Comparison of ENCODE assay signal across 2 cellular contexts in the genomic region with DNA sequence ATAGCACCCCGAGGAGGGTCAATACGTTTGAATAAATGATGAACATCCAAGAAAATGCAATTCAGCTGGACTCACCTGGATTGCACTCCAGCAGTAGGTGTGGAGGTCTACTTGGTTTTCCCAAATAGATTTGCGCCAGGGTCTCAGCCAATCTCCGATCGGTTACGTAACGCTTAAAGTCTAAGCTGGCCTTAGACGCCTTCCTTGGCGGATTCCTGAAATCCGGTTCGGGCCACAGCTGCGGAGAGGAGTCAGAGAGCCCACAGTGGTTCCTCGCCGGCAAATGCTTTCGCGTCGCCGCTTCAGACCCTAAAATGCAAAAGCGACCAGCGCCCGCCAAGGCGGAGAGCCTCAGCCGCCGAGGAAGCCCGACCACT.
TF ChIP-seq lines count a peak whose summit lies in the region.

No MANE protein-coding gene starts in this region.

TF ChIP-seq in K562, 482 proteins besides CTCF, POLR2A, EP300 and RAD21 (continues in another document):
- TF ChIP-seq, protein P1, sequence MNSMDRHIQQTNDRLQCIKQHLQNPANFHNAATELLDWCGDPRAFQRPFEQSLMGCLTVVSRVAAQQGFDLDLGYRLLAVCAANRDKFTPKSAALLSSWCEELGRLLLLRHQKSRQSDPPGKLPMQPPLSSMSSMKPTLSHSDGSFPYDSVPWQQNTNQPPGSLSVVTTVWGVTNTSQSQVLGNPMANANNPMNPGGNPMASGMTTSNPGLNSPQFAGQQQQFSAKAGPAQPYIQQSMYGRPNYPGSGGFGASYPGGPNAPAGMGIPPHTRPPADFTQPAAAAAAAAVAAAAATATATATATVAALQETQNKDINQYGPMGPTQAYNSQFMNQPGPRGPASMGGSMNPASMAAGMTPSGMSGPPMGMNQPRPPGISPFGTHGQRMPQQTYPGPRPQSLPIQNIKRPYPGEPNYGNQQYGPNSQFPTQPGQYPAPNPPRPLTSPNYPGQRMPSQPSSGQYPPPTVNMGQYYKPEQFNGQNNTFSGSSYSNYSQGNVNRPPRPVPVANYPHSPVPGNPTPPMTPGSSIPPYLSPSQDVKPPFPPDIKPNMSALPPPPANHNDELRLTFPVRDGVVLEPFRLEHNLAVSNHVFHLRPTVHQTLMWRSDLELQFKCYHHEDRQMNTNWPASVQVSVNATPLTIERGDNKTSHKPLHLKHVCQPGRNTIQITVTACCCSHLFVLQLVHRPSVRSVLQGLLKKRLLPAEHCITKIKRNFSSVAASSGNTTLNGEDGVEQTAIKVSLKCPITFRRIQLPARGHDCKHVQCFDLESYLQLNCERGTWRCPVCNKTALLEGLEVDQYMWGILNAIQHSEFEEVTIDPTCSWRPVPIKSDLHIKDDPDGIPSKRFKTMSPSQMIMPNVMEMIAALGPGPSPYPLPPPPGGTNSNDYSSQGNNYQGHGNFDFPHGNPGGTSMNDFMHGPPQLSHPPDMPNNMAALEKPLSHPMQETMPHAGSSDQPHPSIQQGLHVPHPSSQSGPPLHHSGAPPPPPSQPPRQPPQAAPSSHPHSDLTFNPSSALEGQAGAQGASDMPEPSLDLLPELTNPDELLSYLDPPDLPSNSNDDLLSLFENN (IDR thresholded peaks at IDR 0.05; ENCODE audit: low read depth in 2 of 2, low read length in 2 of 2), result no peak
- TF ChIP-seq, protein P2, sequence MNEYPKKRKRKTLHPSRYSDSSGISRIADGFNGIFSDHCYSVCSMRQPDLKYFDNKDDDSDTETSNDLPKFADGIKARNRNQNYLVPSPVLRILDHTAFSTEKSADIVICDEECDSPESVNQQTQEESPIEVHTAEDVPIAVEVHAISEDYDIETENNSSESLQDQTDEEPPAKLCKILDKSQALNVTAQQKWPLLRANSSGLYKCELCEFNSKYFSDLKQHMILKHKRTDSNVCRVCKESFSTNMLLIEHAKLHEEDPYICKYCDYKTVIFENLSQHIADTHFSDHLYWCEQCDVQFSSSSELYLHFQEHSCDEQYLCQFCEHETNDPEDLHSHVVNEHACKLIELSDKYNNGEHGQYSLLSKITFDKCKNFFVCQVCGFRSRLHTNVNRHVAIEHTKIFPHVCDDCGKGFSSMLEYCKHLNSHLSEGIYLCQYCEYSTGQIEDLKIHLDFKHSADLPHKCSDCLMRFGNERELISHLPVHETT (CRISPR knock-in tag; conservative IDR thresholded peaks at IDR 0.05 in 1 of 2, IDR thresholded peaks at IDR 0.05 in 1 of 2), result no peak
- TF ChIP-seq KAT8 (IDR thresholded peaks at IDR 0.05; ENCODE audit: low read depth) (no peak), KLF6 (CRISPR knock-in tag; IDR thresholded peaks at IDR 0.05; ENCODE audit: borderline replicate concordance) (no peak), LARP7 (IDR thresholded peaks at IDR 0.05) (no peak), CHD1 (IDR thresholded peaks at IDR 0.05; ENCODE audit: low read length) (peak; percentile 46), HMG20B (CRISPR knock-in tag; IDR thresholded peaks at IDR 0.05) (no peak), ZNF586 (CRISPR knock-in tag; conservative IDR thresholded peaks at IDR 0.05) (no peak), ZNF717 (CRISPR knock-in tag; IDR thresholded peaks at IDR 0.05) (no peak), FOXJ3 (CRISPR knock-in tag; IDR thresholded peaks at IDR 0.05) (no peak), SUPT5H (IDR thresholded peaks at IDR 0.05) (no peak)
- TF ChIP-seq, protein P3, sequence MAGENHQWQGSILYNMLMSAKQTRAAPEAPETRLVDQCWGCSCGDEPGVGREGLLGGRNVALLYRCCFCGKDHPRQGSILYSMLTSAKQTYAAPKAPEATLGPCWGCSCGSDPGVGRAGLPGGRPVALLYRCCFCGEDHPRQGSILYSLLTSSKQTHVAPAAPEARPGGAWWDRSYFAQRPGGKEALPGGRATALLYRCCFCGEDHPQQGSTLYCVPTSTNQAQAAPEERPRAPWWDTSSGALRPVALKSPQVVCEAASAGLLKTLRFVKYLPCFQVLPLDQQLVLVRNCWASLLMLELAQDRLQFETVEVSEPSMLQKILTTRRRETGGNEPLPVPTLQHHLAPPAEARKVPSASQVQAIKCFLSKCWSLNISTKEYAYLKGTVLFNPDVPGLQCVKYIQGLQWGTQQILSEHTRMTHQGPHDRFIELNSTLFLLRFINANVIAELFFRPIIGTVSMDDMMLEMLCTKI (IDR thresholded peaks at IDR 0.05; ENCODE audit: partially characterized antibody), result no peak
- TF ChIP-seq, protein P4, sequence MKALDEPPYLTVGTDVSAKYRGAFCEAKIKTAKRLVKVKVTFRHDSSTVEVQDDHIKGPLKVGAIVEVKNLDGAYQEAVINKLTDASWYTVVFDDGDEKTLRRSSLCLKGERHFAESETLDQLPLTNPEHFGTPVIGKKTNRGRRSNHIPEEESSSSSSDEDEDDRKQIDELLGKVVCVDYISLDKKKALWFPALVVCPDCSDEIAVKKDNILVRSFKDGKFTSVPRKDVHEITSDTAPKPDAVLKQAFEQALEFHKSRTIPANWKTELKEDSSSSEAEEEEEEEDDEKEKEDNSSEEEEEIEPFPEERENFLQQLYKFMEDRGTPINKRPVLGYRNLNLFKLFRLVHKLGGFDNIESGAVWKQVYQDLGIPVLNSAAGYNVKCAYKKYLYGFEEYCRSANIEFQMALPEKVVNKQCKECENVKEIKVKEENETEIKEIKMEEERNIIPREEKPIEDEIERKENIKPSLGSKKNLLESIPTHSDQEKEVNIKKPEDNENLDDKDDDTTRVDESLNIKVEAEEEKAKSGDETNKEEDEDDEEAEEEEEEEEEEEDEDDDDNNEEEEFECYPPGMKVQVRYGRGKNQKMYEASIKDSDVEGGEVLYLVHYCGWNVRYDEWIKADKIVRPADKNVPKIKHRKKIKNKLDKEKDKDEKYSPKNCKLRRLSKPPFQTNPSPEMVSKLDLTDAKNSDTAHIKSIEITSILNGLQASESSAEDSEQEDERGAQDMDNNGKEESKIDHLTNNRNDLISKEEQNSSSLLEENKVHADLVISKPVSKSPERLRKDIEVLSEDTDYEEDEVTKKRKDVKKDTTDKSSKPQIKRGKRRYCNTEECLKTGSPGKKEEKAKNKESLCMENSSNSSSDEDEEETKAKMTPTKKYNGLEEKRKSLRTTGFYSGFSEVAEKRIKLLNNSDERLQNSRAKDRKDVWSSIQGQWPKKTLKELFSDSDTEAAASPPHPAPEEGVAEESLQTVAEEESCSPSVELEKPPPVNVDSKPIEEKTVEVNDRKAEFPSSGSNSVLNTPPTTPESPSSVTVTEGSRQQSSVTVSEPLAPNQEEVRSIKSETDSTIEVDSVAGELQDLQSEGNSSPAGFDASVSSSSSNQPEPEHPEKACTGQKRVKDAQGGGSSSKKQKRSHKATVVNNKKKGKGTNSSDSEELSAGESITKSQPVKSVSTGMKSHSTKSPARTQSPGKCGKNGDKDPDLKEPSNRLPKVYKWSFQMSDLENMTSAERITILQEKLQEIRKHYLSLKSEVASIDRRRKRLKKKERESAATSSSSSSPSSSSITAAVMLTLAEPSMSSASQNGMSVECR (CRISPR knock-in tag; IDR thresholded peaks at IDR 0.05), result no peak
- TF ChIP-seq, protein P5, sequence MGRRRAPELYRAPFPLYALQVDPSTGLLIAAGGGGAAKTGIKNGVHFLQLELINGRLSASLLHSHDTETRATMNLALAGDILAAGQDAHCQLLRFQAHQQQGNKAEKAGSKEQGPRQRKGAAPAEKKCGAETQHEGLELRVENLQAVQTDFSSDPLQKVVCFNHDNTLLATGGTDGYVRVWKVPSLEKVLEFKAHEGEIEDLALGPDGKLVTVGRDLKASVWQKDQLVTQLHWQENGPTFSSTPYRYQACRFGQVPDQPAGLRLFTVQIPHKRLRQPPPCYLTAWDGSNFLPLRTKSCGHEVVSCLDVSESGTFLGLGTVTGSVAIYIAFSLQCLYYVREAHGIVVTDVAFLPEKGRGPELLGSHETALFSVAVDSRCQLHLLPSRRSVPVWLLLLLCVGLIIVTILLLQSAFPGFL (CRISPR knock-in tag; IDR thresholded peaks at IDR 0.05), result no peak

TF ChIP-seq in liver, 16 proteins besides CTCF, POLR2A, EP300 and RAD21:
- TF ChIP-seq, protein P6, sequence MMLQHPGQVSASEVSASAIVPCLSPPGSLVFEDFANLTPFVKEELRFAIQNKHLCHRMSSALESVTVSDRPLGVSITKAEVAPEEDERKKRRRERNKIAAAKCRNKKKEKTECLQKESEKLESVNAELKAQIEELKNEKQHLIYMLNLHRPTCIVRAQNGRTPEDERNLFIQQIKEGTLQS (IDR thresholded peaks at IDR 0.05), result no peak
- TF ChIP-seq NR2F2 (IDR thresholded peaks at IDR 0.05), result no peak
- TF ChIP-seq EGR1 (IDR thresholded peaks at IDR 0.05; ENCODE audit: low read depth in 2 of 2), result no peak
- no peak for TF ChIP-seq TAF1 (conservative IDR thresholded peaks at IDR 0.05)
- TF ChIP-seq HNF4G (IDR thresholded peaks at IDR 0.05), result no peak
- no peak for TF ChIP-seq JUND (IDR thresholded peaks at IDR 0.05)
- TF ChIP-seq, protein P7, sequence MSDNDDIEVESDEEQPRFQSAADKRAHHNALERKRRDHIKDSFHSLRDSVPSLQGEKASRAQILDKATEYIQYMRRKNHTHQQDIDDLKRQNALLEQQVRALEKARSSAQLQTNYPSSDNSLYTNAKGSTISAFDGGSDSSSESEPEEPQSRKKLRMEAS (IDR thresholded peaks at IDR 0.05), result no peak
